Comparison of ENCODE assay signal across 16 cellular contexts in the genomic region with DNA sequence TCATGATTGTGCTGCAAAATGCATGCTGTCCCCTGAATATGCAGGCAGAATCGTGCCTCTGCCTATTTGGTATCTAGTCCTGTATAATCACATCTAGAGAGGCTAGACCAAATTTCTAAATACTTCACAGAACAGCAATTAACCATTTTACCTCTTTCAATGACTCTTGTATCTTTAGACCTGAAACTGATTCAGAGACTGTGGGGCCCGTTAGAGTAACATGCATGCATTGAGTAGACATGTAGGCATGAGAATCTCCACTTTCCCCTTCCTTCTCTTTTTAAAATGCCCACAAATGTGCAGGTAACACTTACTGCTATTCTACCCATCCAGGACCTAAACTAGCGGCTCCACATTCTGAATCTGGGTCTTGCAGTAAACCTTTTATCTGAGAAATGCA.
"Had no signal": no experiment of that assay in that cellular context is flagged by ENCODE, and none has a peak within 500 bp of the region (broad histone marks: within the 10 kb centered on the region; RNA-seq: fewer than 3 reads in every experiment).

No MANE protein-coding gene starts in this region.

- ATAC-seq: activated CD8-positive, alpha-beta T cell treated with anti-CD3 and anti-CD28 coated beads for 36 hours; mucosa of descending colon; sciatic nerve; stimulated activated naive B cell treated with anti-CD40 and anti-IgM and Interleukin-4, amounts not matched to agents 10 μg/mL and 1 μg/mL and 100 μg/mL, for 72 hours had no signal

- H3K27ac Mint-ChIP-seq: activated CD8-positive, alpha-beta T cell treated with anti-CD3 and anti-CD28 coated beads for 36 hours; activated T-helper 1 cell treated with anti-CD3 and anti-CD28 coated beads, Interleukin-12 subunit alpha, Interleukin-12 subunit beta, Interleukin-2, Interleukin-4 antibody, amounts not matched to agents 30 ng/mL and 10 ng/mL and 1 ng/mL, durations not matched to agents 14 hours and 24 hours and 36 hours; type B pancreatic cell had no signal

- H3K27me3 Mint-ChIP-seq: activated CD8-positive, alpha-beta T cell treated with anti-CD3 and anti-CD28 coated beads for 36 hours; stimulated activated naive B cell treated with anti-CD40 and anti-IgM and Interleukin-4, amounts not matched to agents 10 μg/mL and 1 μg/mL and 100 μg/mL, for 72 hours; type B pancreatic cell had no signal

- H3K4me3 ChIP-seq: colonic mucosa, mucosa of descending colon, spleen had no signal

- H3K27me3 ChIP-seq: colonic mucosa, spleen had no signal

- H3K4me1 ChIP-seq: colonic mucosa had no signal

- H3K9me3 Mint-ChIP-seq: stimulated activated naive B cell treated with anti-CD40 and anti-IgM and Interleukin-4, amounts not matched to agents 10 μg/mL and 1 μg/mL and 100 μg/mL, for 72 hours; type B pancreatic cell had no signal

- H3K4me3 Mint-ChIP-seq: activated CD8-positive, alpha-beta T cell treated with anti-CD3 and anti-CD28 coated beads for 36 hours; activated T-helper 1 cell treated with anti-CD3 and anti-CD28 coated beads, Interleukin-12 subunit alpha, Interleukin-12 subunit beta, Interleukin-2, Interleukin-4 antibody, amounts not matched to agents 30 ng/mL and 10 ng/mL and 1 ng/mL, durations not matched to agents 14 hours and 24 hours and 36 hours; stimulated activated naive B cell treated with anti-CD40 and anti-IgM and Interleukin-4, amounts not matched to agents 10 μg/mL and 1 μg/mL and 100 μg/mL, for 72 hours; type B pancreatic cell had no signal

- H3K9me3 ChIP-seq: colonic mucosa, mucosa of descending colon, spleen had no signal

- H3K36me3 ChIP-seq: colonic mucosa had no signal

- H3K27ac ChIP-seq: colonic mucosa, spleen had no signal

- DNase-seq: activated CD4-positive, alpha-beta T cell treated with anti-CD3 and anti-CD28 coated beads for 1 hour; activated CD8-positive, alpha-beta memory T cell treated with anti-CD3 and anti-CD28 coated beads, Interleukin-2, amount 50 U/mL, for 4 hours; activated CD8-positive, alpha-beta T cell treated with anti-CD3 and anti-CD28 coated beads for 36 hours; activated naive CD4-positive, alpha-beta T cell treated with Interleukin-2 at 50 U/mL for 16 hours; caudate nucleus; colonic mucosa; foreskin melanocyte; head of caudate nucleus; mammary epithelial cell; mucosa of descending colon; spleen; stimulated activated CD4-positive, alpha-beta T cell treated with anti-CD3 and anti-CD28 coated beads, Interleukin-1b, Interleukin-23, amount 100 ng/mL, for 48 hours; stimulated activated naive B cell treated with anti-CD40 and anti-IgM and Interleukin-4, amounts not matched to agents 10 μg/mL and 1 μg/mL and 100 μg/mL, for 72 hours had no signal
